ENCODE assay signal across 8 cellular contexts in the genomic region with DNA sequence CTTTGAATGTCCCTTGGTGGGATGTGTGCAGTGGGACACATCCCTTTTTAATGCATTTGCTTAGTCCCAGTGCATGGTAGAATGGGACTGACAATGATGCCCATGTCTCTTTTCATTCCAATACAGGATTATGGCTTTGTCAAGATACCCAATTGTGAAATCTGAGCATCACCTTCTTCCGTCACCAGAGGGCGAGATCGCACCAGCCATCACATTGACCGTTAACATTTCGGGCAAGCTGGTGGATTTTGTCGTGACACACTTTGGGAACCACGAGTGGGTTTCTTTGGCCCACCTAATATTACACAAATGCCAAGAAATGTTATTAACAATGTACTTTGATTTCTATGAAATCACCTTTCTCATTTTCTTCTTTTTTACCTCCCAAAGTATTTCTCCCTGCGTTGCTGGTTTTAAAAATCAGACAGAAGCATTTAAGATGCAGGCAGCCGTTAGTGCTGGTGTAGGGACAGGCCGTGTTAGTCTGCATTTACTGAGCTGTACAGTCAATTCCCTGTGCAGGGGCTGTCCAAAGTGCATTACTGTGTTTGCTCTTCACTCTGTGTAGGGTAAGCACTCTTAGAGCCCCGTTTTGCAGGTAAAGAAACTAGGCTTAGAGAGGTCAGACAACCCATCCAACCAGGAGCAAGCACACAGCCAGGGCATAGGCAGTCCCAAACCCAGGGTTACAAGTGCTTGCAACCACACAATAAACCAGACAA. TPM values are rescaled to one million over a fixed set of nuclear protein-coding genes. Genes with fewer than 3 reads are reported as not detected.
A peak's percentile ranks its signal among the peaks of the same experiment; 100 is the strongest.
DNase-seq lines count a peak whose midpoint lies in the region; ATAC-seq, FAIRE-seq and TF ChIP-seq lines count a peak whose summit lies in the region.

No MANE protein-coding gene starts in this region.

- H3K9me3 ChIP-seq in keratinocyte (ENCODE audit: control insufficient read depth, low read depth, low read length), result no peaks in the 10 kb centered on the region

- H3K36me3 ChIP-seq in keratinocyte (ENCODE audit: control insufficient read depth in 2 of 2, extremely low read depth in 1 of 2, insufficient read depth in 2 of 2, low read length in 2 of 2), result peaks cover 0 to 10% of the 10 kb centered on the region in 2 experiments

- no peak for ATAC-seq in HG02981 (IDR thresholded peaks at IDR 0.05; ENCODE audit: unreplicated experiment)
- no peak for ATAC-seq in HG02840 (IDR thresholded peaks at IDR 0.05; ENCODE audit: low FRiP score, unreplicated experiment)
- no peak for ATAC-seq in HG03342 (IDR thresholded peaks at IDR 0.05; ENCODE audit: unreplicated experiment)

- H3K9me1 ChIP-seq in keratinocyte (ENCODE audit: control insufficient read depth, extremely low read depth, insufficient read depth, low read length), result no peaks in the 10 kb centered on the region

- H3K4me1 ChIP-seq in keratinocyte (ENCODE audit: control insufficient read depth, extremely low read depth, insufficient read depth, low read length), result no peaks in the 10 kb centered on the region

- no peak overlapping the region for H3K9ac ChIP-seq in keratinocyte (ENCODE audit: control insufficient read depth, extremely low read depth, insufficient read depth, low read length)

- DNase-seq in NCI-H2171 treated with DMSO at 0.1 percent for 48 hours (lab: John Stamatoyannopoulos, UW), result peak; percentile 10
- DNase-seq in NCI-H2171 (lab: John Stamatoyannopoulos, UW), result no peak
- DNase-seq in HL-60 (ENCODE audit: low read depth in 1 of 2, low spot score in 1 of 2), result peak in 1 of 2 experiments; percentile 32
- peak; percentile 19 for DNase-seq in SW480 (ENCODE audit: low spot score)
- DNase-seq in keratinocyte (ENCODE audit: low read depth, low spot score), result no peak

- H4K20me1 ChIP-seq in keratinocyte (ENCODE audit: control insufficient read depth, extremely low read depth, insufficient read depth, low read length), result no peaks in the 10 kb centered on the region

- H3K27ac ChIP-seq in HL-60 (replicated peaks), result no peak overlapping the region
- H3K27ac ChIP-seq in keratinocyte (ENCODE audit: control insufficient read depth, insufficient read depth, low read length), result no peak overlapping the region

- H3K79me2 ChIP-seq in keratinocyte (ENCODE audit: control insufficient read depth, insufficient read depth, low read length), result no peaks in the 10 kb centered on the region

- no peak overlapping the region for H2AFZ ChIP-seq in keratinocyte (ENCODE audit: control insufficient read depth, low read length)

- H3K27me3 ChIP-seq in HL-60 (ENCODE audit: insufficient read depth, poor library complexity, severe bottlenecking), result no peaks in the 10 kb centered on the region
- H3K27me3 ChIP-seq in keratinocyte (ENCODE audit: control insufficient read depth, extremely low read depth, insufficient read depth, low read length), result no peaks in the 10 kb centered on the region

- H3K4me3 ChIP-seq in HL-60 (replicated peaks; ENCODE audit: insufficient read depth, low read length) (no peak overlapping the region), keratinocyte (ENCODE audit: control insufficient read depth in 2 of 3, extremely low read depth in 1 of 3, insufficient read depth in 2 of 3, low read depth in 1 of 3, low read length in 3 of 3) (no peak overlapping the region)

- TF ChIP-seq CTCF in HL-60 (IDR thresholded peaks at IDR 0.05; ENCODE audit: insufficient read depth, low read length) (peak; percentile 35), keratinocyte (optimal IDR thresholded peaks at IDR 0.05 in 1 of 3, IDR thresholded peaks at IDR 0.05 in 1 of 3, conservative IDR thresholded peaks at IDR 0.05 in 1 of 3; ENCODE audit: extremely low read depth in 1 of 3, insufficient read depth in 2 of 3, low read length in 3 of 3) (peak; percentile 38 to 75 (median 62))

- FAIRE-seq in keratinocyte (lab: Jason Lieb, UNC), result no peak

- dilution Hi-C loops in keratinocyte (cut with MboI; ENCODE audit: extremely low pct_ligation_motif_present, low sequenced_read_pairs), result no loop called here

- H3K4me2 ChIP-seq in keratinocyte (ENCODE audit: control insufficient read depth, extremely low read depth, insufficient read depth, low read depth, low read length), result no peak overlapping the region

RNA-seq across cellular contexts. Expression of gene CWH43, which starts 46.5 kb away (rescaled TPM):
- polyA plus RNA-seq in keratinocyte, result 8.5 to 18.8 TPM (median 10.9 TPM) in 3 replicates
- polyA plus RNA-seq in keratinocyte (2011; ENCODE audit: low read depth), result 89.5 TPM
- 3.8 and 7.8 TPM in 2 replicates for polyA plus RNA-seq in keratinocyte (2011; cell fraction: cytosol; rRNA removed)
- polyA plus RNA-seq in keratinocyte (2011; cell fraction: nucleus; rRNA removed), result 23.2 and 35.1 TPM in 2 replicates
- 7.5 and 72.8 TPM in 2 replicates for polyA plus RNA-seq in keratinocyte (2012; ENCODE audit: low replicate concordance)
- 2.5 to 17.1 TPM (median 11.2 TPM) in 3 replicates for polyA minus RNA-seq in keratinocyte
- 5.2 TPM for polyA minus RNA-seq in keratinocyte (2011; cell fraction: cytosol; rRNA and poly(A)+ RNA removed)
- 28.1 and 30.6 TPM in 2 replicates for polyA minus RNA-seq in keratinocyte (2011; cell fraction: nucleus; rRNA and poly(A)+ RNA removed)

Comparison
In these comparisons a context has a peak if more than half of its experiments do, and no peak if none do; other contexts are left out.
1. DNase-seq: peak in NCI-H2171 treated with DMSO at 0.1 percent for 48 hours (single experiment) and SW480 (single experiment); none in NCI-H2171 (single experiment) and keratinocyte (single experiment).